Comparison of ENCODE assay signal across 8 cellular contexts in the genomic region with DNA sequence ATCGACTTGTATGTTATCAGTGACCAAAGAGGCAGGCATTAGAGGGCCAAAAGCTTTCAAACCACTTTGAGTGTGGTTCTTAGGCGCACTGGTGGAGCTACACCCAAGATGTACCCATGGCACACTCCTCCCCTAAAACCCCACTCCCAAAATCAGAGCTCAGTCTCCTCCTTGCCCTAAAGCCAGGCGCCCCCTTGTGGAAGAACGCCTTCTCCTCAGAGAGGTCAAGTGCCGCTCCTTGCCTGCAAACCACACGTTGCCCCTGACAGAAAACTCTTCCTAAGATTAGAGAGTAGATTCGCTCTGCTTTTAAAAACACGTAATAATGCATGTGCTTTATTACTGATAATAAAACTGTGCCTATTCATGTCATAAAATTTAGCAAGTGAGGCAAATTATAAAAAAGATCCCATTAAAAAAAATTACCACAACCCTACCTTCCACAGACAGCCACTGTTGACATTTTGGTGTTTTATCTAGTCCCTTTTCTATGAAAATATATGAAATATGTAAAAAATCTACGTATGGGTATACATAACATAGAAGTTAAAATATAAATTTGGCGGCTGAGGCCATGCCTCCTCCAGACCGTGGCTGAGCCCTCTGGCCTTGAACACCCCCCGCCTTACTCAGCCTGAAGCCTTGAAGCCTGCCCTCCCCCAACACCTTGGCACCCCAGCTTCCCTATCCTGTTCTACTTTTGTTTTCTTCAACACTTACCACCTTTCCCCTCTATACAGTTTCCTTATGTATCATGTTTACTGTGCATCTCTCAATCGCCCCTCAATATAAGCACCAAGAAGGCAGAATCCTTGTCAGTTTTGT. TPM values are rescaled to one million over a fixed set of nuclear protein-coding genes. Genes with fewer than 3 reads are reported as not detected.
DNase-seq lines count a peak whose midpoint lies in the region; ATAC-seq lines count a peak whose summit lies in the region.

No MANE protein-coding gene starts in this region.

- H3K4me1 Mint-ChIP-seq in activated CD4-positive, alpha-beta T cell treated with anti-CD3 and anti-CD28 coated beads for 36 hours, result peaks cover 15% of the 10 kb centered on the region

- DNase-seq in NCI-H2196 (lab: John Stamatoyannopoulos, UW; ENCODE audit: unreplicated experiment) (peak; percentile 64), NCI-H2196 treated with DMSO at 0.1 percent for 48 hours (lab: John Stamatoyannopoulos, UW; ENCODE audit: unreplicated experiment) (no peak), NCI-H1694 treated with DMSO at 0.1 percent for 48 hours (lab: John Stamatoyannopoulos, UW) (peak; percentile 17), cerebellum (ENCODE audit: low spot score) (peak; percentile 47), left lobe of liver (ENCODE audit: low spot score) (peak; percentile 86)
- peak; percentile 93 for DNase-seq in activated CD4-positive, alpha-beta T cell treated with anti-CD3 and anti-CD28 coated beads for 36 hours
- peak; percentile 83 to 91 for DNase-seq in stimulated activated CD4-positive, alpha-beta T cell treated with anti-CD3 and anti-CD28 coated beads, Interleukin-4, amount 100 ng/mL, for 48 hours (ENCODE audit: low read depth in 2 of 2)

- H3K36me3 Mint-ChIP-seq in activated CD4-positive, alpha-beta T cell treated with anti-CD3 and anti-CD28 coated beads for 36 hours (ENCODE audit: low read depth), result no peaks in the 10 kb centered on the region

- intact Hi-C loops in activated CD4-positive, alpha-beta T cell treated with anti-CD3 and anti-CD28 coated beads for 36 hours (cut with DNase I, micrococcal nuclease), result loop anchor here (1.0 to 2.0 kb wide), 3 partner anchors 97 to 190 kb away; no protein-coding TSS in a partner anchor

- POLR2A ChIA-PET in activated CD4-positive, alpha-beta T cell treated with anti-CD3 and anti-CD28 coated beads for 36 hours (lab: Charles Lee), result interaction anchor here (0.6 kb wide), 1 partner anchor 472 kb away, joined by 11 read pairs; no protein-coding TSS in a partner anchor

- CTCF ChIA-PET in activated CD4-positive, alpha-beta T cell treated with anti-CD3 and anti-CD28 coated beads for 36 hours (lab: Charles Lee), result interaction anchor here (0.5 to 4.4 kb wide), 36 partner anchors 11 to 657 kb away, joined by 3 to 34 read pairs (median 4); partner anchors contain the start of gene BCL2L10

- H3K27me3 Mint-ChIP-seq in activated CD4-positive, alpha-beta T cell treated with anti-CD3 and anti-CD28 coated beads for 36 hours, result no peaks in the 10 kb centered on the region

- H3K9me3 Mint-ChIP-seq in activated CD4-positive, alpha-beta T cell treated with anti-CD3 and anti-CD28 coated beads for 36 hours (ENCODE audit: low read depth), result no peaks in the 10 kb centered on the region

- no peak overlapping the region for H3K4me3 Mint-ChIP-seq in activated CD4-positive, alpha-beta T cell treated with anti-CD3 and anti-CD28 coated beads for 36 hours

- ATAC-seq in activated CD4-positive, alpha-beta T cell treated with anti-CD3 and anti-CD28 coated beads for 36 hours, result peak; percentile 79
- ATAC-seq in left lobe of liver (peak; percentile 86), HG03520 (IDR thresholded peaks at IDR 0.05; ENCODE audit: unreplicated experiment) (no peak)

- H3K27ac Mint-ChIP-seq in activated CD4-positive, alpha-beta T cell treated with anti-CD3 and anti-CD28 coated beads for 36 hours, result no peak overlapping the region

RNA-seq across cellular contexts. Expression of gene BCL2L10, which starts 33.5 kb away (rescaled TPM):
- total RNA-seq in activated CD4-positive, alpha-beta T cell treated with anti-CD3 and anti-CD28 coated beads for 36 hours, result not detected
- total RNA-seq in cerebellum, result 0.36 TPM
- total RNA-seq in left lobe of liver, result 4.2 TPM
